In the genomic region with DNA sequence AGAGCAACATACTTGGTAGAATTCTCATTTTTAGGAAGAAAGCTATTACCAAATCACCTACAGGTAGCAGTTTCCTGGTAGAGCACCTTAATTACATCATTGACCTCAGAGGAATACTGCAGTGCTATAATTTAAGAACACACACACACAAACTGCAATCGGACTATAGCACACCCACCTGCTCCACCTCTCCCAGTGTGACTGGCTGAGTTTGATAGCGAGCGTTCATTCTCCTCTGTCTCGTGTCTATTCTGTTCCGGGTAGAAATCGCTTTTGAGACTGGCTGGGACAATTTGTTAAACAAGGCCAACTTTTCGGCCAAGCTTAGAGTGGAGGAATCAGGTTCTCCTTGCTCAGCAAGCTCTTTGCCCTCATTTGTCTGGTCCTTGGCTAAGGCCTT, we compare ENCODE assay signal across 24 cellular contexts.
DNase-seq lines count a peak whose midpoint lies in the region; TF ChIP-seq lines count a peak whose summit lies in the region.
"Had no signal": no experiment of that assay in that cellular context is flagged by ENCODE, and none has a peak within 500 bp of the region (broad histone marks: within the 10 kb centered on the region; RNA-seq: fewer than 3 reads in every experiment).

No MANE protein-coding gene starts in this region.

- intact Hi-C loops in transverse colon (cut with DNase I; ENCODE audit: low total_unique reads): no loop called here

- H3K9ac ChIP-seq in mesenchymal stem cell (ENCODE audit: low read length) (no peak overlapping the region), parathyroid adenoma (no peak overlapping the region)
- H3K9ac ChIP-seq: BLaER1 treated with 17β-estradiol and CSF1 and Interleukin-3, amounts not matched to agents 10 nM and 100 nM; SK-N-SH had no signal

- H3K14ac ChIP-seq in mesenchymal stem cell (ENCODE audit: low read length in 2 of 2): no peak overlapping the region

- DNase-seq in cardiac muscle cell (ENCODE audit: low read depth in 1 of 2, low spot score in 1 of 2): no peak
- no peak for DNase-seq in right atrium auricular region (ENCODE audit: low spot score)
- DNase-seq in mesenchymal stem cell: no peak
- peak; percentile 51 for DNase-seq in transverse colon
- DNase-seq in GM10266 (ENCODE audit: extremely low spot score): no peak
- no peak for DNase-seq in HuH-7.5 (ENCODE audit: low spot score)
- no peak for DNase-seq in HT-29 (ENCODE audit: low spot score)
- DNase-seq: ACHN; CD4-positive, alpha-beta memory T cell; DND-41; IMR-90; NCI-H1105; NCI-H2029 treated with DMSO at 0.1 percent for 48 hours; NCI-H345; NCI-H524; NCI-H774; NK-92 treated with Interleukin-12 subunit alpha and Interleukin-12 subunit beta, amount 100 ng/mL, for 24 hours; SHP77 treated with DMSO at 0.1 percent for 48 hours; SK-N-SH had no signal

- no peak overlapping the region for H4K91ac ChIP-seq in mesenchymal stem cell (ENCODE audit: low read length)

- peaks cover 89% of the 10 kb centered on the region for H3K36me3 ChIP-seq in cardiac muscle cell
- peaks cover 92% of the 10 kb centered on the region for H3K36me3 ChIP-seq in right atrium auricular region
- peaks cover 47 to 86% of the 10 kb centered on the region in 2 experiments for H3K36me3 ChIP-seq in mesenchymal stem cell (ENCODE audit: control insufficient read depth in 1 of 2, insufficient read depth in 2 of 2, low read depth in 1 of 2, low read length in 2 of 2)
- no peaks in the 10 kb centered on the region for H3K36me3 ChIP-seq in parathyroid adenoma (ENCODE audit: control insufficient read depth, insufficient read depth, low read length)
- peaks cover 0 to 31% (median 15%) of the 10 kb centered on the region in 4 donors for H3K36me3 ChIP-seq in transverse colon

- no peak overlapping the region for H4K8ac ChIP-seq in mesenchymal stem cell (ENCODE audit: low read length)

- H2BK15ac ChIP-seq in mesenchymal stem cell (ENCODE audit: low read depth, poor library complexity, severe bottlenecking): no peak overlapping the region

- H2AK5ac ChIP-seq in mesenchymal stem cell (ENCODE audit: low read length, severe bottlenecking): peak overlapping the region; percentile 61

- H3K4me3 ChIP-seq in cardiac muscle cell (no peak overlapping the region), right atrium auricular region (no peak overlapping the region), mesenchymal stem cell (ENCODE audit: insufficient read depth in 1 of 2, low read depth in 1 of 2, low read length in 2 of 2) (no peak overlapping the region), parathyroid adenoma (ENCODE audit: low read depth, low read length) (no peak overlapping the region), transverse colon (no peak overlapping the region)
- H3K4me3 ChIP-seq: BLaER1 treated with 17β-estradiol and CSF1 and Interleukin-3, amounts not matched to agents 10 nM and 100 nM had no signal

- no peak overlapping the region for H3K4ac ChIP-seq in mesenchymal stem cell (ENCODE audit: low read depth in 1 of 2, low read length in 2 of 2)

- H3K79me1 ChIP-seq in mesenchymal stem cell (replicated peaks; ENCODE audit: low read length, poor library complexity, severe bottlenecking): peaks cover 16% of the 10 kb centered on the region

- H2BK120ac ChIP-seq in mesenchymal stem cell (ENCODE audit: low read depth, low read length): no peak overlapping the region

- no peaks in the 10 kb centered on the region for H3K79me2 ChIP-seq in parathyroid adenoma

- no peak overlapping the region for H2BK12ac ChIP-seq in mesenchymal stem cell (ENCODE audit: low read length in 2 of 2)

- 98% methylated on average over 7 of the region's 7 CpGs for WGBS in mesenchymal stem cell
- 46 to 51% methylated on average over 3 to 7 of the region's 7 CpGs for WGBS in transverse colon (ENCODE audit: low coverage in 1 of 2), 2 donors

- H3K27me3 ChIP-seq in cardiac muscle cell (no peaks in the 10 kb centered on the region), right atrium auricular region (no peaks in the 10 kb centered on the region), mesenchymal stem cell (ENCODE audit: control insufficient read depth in 1 of 2, insufficient read depth in 1 of 2, low read length in 2 of 2) (no peaks in the 10 kb centered on the region), parathyroid adenoma (ENCODE audit: control insufficient read depth, insufficient read depth, low read length) (no peaks in the 10 kb centered on the region), transverse colon (no peaks in the 10 kb centered on the region)
- H3K27me3 ChIP-seq: BLaER1 treated with 17β-estradiol and CSF1 and Interleukin-3, amounts not matched to agents 10 nM and 100 nM had no signal

- H3K4me2 ChIP-seq in mesenchymal stem cell (ENCODE audit: low read length, poor library complexity, severe bottlenecking): no peak overlapping the region
- no peak overlapping the region for H3K4me2 ChIP-seq in parathyroid adenoma (ENCODE audit: low read length)
- H3K4me2 ChIP-seq: BLaER1 treated with 17β-estradiol and CSF1 and Interleukin-3, amounts not matched to agents 10 nM and 100 nM; SK-N-SH had no signal

- TF ChIP-seq CTCF in cardiac muscle cell (IDR thresholded peaks at IDR 0.05; ENCODE audit: low read depth, low read length) (no peak), right atrium auricular region (IDR thresholded peaks at IDR 0.05) (no peak), parathyroid adenoma (IDR thresholded peaks at IDR 0.05) (no peak), transverse colon (IDR thresholded peaks at IDR 0.05) (no peak), GM10266 (IDR thresholded peaks at IDR 0.05; ENCODE audit: control insufficient read depth, insufficient read depth, low read depth, missing control alignments) (no peak)

- H3K4me1 ChIP-seq in cardiac muscle cell (ENCODE audit: low read depth) (no peaks in the 10 kb centered on the region), right atrium auricular region (no peaks in the 10 kb centered on the region), mesenchymal stem cell (ENCODE audit: control insufficient read depth, insufficient read depth, low read depth, low read length) (peaks cover 11% of the 10 kb centered on the region), parathyroid adenoma (peaks cover 3% of the 10 kb centered on the region), transverse colon (peaks cover 0 to 37% (median 18%) of the 10 kb centered on the region in 4 donors)

- H3K23ac ChIP-seq in mesenchymal stem cell (ENCODE audit: low read length in 2 of 2): no peak overlapping the region

- in situ Hi-C loops in transverse colon (cut with MboI; ENCODE audit: low pct_ligation_motif_present in 1 of 4, low pct_unique_long_range_greater_than_20kb in 1 of 4, low sequenced_read_pairs in 3 of 4): loop anchor here in 2 of 4 donors (25.0 kb wide), 2 partner anchors 213 to 338 kb away; no protein-coding TSS in a partner anchor

- H3K27ac ChIP-seq in cardiac muscle cell (peak overlapping the region; percentile 56), right atrium auricular region (peak overlapping the region in 1 of 2 donors; percentile 56), mesenchymal stem cell (ENCODE audit: low read length, poor library complexity, severe bottlenecking) (no peak overlapping the region), parathyroid adenoma (peak overlapping the region; percentile 22), transverse colon (peak overlapping the region; percentile 60 to 81 (median 74))
- H3K27ac ChIP-seq: 22Rv1; BLaER1 treated with 17β-estradiol and CSF1 and Interleukin-3, amounts not matched to agents 10 nM and 100 nM; HL-60; RWPE1 had no signal

- no peak overlapping the region for H3K18ac ChIP-seq in mesenchymal stem cell (ENCODE audit: low read depth in 1 of 2, low read length in 2 of 2)

- no peak overlapping the region for H2BK5ac ChIP-seq in mesenchymal stem cell (ENCODE audit: low read depth, low read length, poor library complexity, severe bottlenecking)

- TF ChIP-seq POLR2A in transverse colon (IDR thresholded peaks at IDR 0.05): no peak

- no peak for TF ChIP-seq EP300 in transverse colon (IDR thresholded peaks at IDR 0.05; ENCODE audit: low read depth)

- H2AFZ ChIP-seq in mesenchymal stem cell (ENCODE audit: low read depth, low read length) (no peak overlapping the region), parathyroid adenoma (peak overlapping the region; percentile 40)

- H3K9me3 ChIP-seq in cardiac muscle cell (ENCODE audit: low read depth): no peaks in the 10 kb centered on the region
- no peaks in the 10 kb centered on the region for H3K9me3 ChIP-seq in right atrium auricular region
- H3K9me3 ChIP-seq in mesenchymal stem cell (ENCODE audit: control insufficient read depth, low read length): no peaks in the 10 kb centered on the region
- H3K9me3 ChIP-seq in parathyroid adenoma (ENCODE audit: control insufficient read depth, low read length): no peaks in the 10 kb centered on the region
- no peaks in the 10 kb centered on the region for H3K9me3 ChIP-seq in transverse colon
- H3K9me3 ChIP-seq: BLaER1 treated with 17β-estradiol and CSF1 and Interleukin-3, amounts not matched to agents 10 nM and 100 nM; SK-N-SH had no signal
